1 cellular context compared by ENCODE assay signal in the genomic region with DNA sequence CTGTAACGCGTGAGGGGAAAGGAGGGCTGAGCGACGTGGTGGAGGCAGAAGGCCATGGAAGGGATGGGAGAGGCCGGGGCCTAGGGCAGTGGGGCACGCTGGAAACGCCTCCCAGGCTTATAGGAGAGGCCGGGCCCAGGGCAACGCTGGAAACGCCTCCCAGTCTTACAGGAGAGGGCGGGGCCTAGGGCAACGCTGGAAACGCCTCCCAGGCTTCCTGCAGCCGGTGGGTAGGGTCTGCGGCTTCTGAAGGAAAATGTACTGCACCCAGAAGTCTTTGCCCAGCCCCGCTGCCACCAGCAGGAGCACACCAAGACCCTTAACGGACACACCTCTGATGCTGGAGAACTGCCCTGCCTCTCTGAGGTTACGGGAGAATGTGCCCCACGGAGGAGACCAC.
TF ChIP-seq lines count a peak whose summit lies in the region.

No MANE protein-coding gene starts in this region.

TF ChIP-seq in K562, 482 proteins besides CTCF, POLR2A, EP300 and RAD21:
- TF ChIP-seq, protein P1, sequence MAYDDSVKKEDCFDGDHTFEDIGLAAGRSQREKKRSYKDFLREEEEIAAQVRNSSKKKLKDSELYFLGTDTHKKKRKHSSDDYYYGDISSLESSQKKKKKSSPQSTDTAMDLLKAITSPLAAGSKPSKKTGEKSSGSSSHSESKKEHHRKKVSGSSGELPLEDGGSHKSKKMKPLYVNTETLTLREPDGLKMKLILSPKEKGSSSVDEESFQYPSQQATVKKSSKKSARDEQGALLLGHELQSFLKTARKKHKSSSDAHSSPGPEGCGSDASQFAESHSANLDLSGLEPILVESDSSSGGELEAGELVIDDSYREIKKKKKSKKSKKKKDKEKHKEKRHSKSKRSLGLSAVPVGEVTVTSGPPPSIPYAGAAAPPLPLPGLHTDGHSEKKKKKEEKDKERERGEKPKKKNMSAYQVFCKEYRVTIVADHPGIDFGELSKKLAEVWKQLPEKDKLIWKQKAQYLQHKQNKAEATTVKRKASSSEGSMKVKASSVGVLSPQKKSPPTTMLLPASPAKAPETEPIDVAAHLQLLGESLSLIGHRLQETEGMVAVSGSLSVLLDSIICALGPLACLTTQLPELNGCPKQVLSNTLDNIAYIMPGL (CRISPR knock-in tag; IDR thresholded peaks at IDR 0.05): no peak
- TF ChIP-seq ZNF316 (IDR thresholded peaks at IDR 0.05) (no peak), GABPB2 (CRISPR knock-in tag; conservative IDR thresholded peaks at IDR 0.05) (no peak), COPS2 (conservative IDR thresholded peaks at IDR 0.05) (no peak), ZKSCAN3 (CRISPR knock-in tag; IDR thresholded peaks at IDR 0.05) (no peak), TAF7 (tag; IDR thresholded peaks at IDR 0.05) (no peak)
- TF ChIP-seq, protein P2, sequence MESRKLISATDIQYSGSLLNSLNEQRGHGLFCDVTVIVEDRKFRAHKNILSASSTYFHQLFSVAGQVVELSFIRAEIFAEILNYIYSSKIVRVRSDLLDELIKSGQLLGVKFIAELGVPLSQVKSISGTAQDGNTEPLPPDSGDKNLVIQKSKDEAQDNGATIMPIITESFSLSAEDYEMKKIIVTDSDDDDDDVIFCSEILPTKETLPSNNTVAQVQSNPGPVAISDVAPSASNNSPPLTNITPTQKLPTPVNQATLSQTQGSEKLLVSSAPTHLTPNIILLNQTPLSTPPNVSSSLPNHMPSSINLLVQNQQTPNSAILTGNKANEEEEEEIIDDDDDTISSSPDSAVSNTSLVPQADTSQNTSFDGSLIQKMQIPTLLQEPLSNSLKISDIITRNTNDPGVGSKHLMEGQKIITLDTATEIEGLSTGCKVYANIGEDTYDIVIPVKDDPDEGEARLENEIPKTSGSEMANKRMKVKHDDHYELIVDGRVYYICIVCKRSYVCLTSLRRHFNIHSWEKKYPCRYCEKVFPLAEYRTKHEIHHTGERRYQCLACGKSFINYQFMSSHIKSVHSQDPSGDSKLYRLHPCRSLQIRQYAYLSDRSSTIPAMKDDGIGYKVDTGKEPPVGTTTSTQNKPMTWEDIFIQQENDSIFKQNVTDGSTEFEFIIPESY (CRISPR knock-in tag; IDR thresholded peaks at IDR 0.05): no peak
TF ChIP-seq in K562: peak in this region for 0.
